In the genomic region with DNA sequence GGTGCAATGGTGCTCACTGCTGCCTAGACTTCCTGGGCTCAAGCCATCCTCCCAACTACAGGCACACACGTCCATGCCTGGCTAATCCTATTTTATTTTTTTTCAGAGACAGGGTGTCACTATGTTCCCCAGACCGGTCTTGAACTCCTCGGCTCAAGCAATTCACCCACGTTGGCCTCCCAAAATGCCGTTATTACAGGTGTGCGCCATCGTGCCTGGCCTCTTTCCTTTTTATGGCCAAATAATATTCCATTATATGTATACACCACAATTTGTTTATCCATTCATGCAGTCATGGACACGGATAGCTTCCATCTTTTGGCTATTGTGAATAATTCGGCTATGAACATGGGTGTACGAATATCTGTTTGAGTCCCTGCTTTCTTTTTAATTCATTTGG, we compare ENCODE assay signal across 11 cellular contexts. TPM values are rescaled to one million over a fixed set of nuclear protein-coding genes. Genes with fewer than 3 reads are reported as not detected.
A peak's percentile ranks its signal among the peaks of the same experiment; 100 is the strongest.
DNase-seq lines count a peak whose midpoint lies in the region; ATAC-seq and TF ChIP-seq lines count a peak whose summit lies in the region.
"Had no signal": no experiment of that assay in that cellular context is flagged by ENCODE, and none has a peak within 500 bp of the region (broad histone marks: within the 10 kb centered on the region; RNA-seq: fewer than 3 reads in every experiment).

No MANE protein-coding gene starts in this region.

- H3K27ac ChIP-seq in 22Rv1, result peak overlapping the region; percentile 91
- peak overlapping the region; percentile 37; the same call in 1 of the 2 replicates for H3K27ac ChIP-seq in HCT116 (ENCODE audit: low read depth, low read length)

- H3K79me2 ChIP-seq in HCT116 (ENCODE audit: insufficient read depth, low read length), result peaks cover 21% of the 10 kb centered on the region

- CTCF ChIA-PET in HCT116 (lab: Charles Lee), result no interaction called here

- peak overlapping the region; percentile 94 for H2AFZ ChIP-seq in HCT116 (ENCODE audit: low read depth, low read length, poor library complexity, severe bottlenecking)

- POLR2A ChIA-PET in HCT116 (lab: Charles Lee), result no interaction called here

- intact Hi-C loops in HCT116 (cut with micrococcal nuclease), result no loop called here

- H3K4me2 ChIP-seq in HCT116 (ENCODE audit: low read length), result peak overlapping the region; percentile 81

- no peak for TF ChIP-seq RAD21 in HCT116 (IDR thresholded peaks at IDR 0.05; ENCODE audit: low read depth)

- H3K36me3 ChIP-seq in HCT116 (ENCODE audit: control insufficient read depth in 1 of 2, insufficient read depth in 2 of 2, low read length in 2 of 2), result peaks cover 0 to 9% of the 10 kb centered on the region in 2 experiments; a peak in 2 of 4 replicates
- no peaks in the 10 kb centered on the region for H3K36me3 ChIP-seq in MG63
- H3K36me3 ChIP-seq: SJCRH30 had no signal

- no peaks in the 10 kb centered on the region for H3K36me3 Mint-ChIP-seq in activated naive CD8-positive, alpha-beta T cell
- H3K36me3 Mint-ChIP-seq in mesothelial cell of epicardium, result peaks cover 7% of the 10 kb centered on the region

- H3K4me3 ChIP-seq in HCT116 (replicated peaks in 1 of 2; ENCODE audit: low read depth in 1 of 2, low read length in 2 of 2), result peak overlapping the region; percentile 69 to 78
- no peak overlapping the region for H3K4me3 ChIP-seq in MG63

- no peak for DNase-seq in HCT116 (ENCODE audit: low read depth, low spot score)
- no peak for DNase-seq in mesothelial cell of epicardium (ENCODE audit: low spot score in 2 of 2, unreplicated experiment in 2 of 2)
- no peak for DNase-seq in DMS153 treated with DMSO at 0.1 percent for 48 hours (lab: John Stamatoyannopoulos, UW; ENCODE audit: unreplicated experiment)
- no peak for DNase-seq in MG63
- DNase-seq: activated effector memory CD4-positive, alpha-beta T cell treated with Interleukin-2 at 50 U/mL for 16 hours; DMS53; SJCRH30 had no signal

- H3K9me2 ChIP-seq in HCT116 (ENCODE audit: insufficient read depth), result no peaks in the 10 kb centered on the region

- no peak for TF ChIP-seq POLR2A in HCT116 (IDR thresholded peaks at IDR 0.05; ENCODE audit: borderline replicate concordance, extremely low read depth, insufficient read depth, insufficient read length)

- peaks cover 20% of the 10 kb centered on the region for H3K4me1 Mint-ChIP-seq in activated naive CD8-positive, alpha-beta T cell (ENCODE audit: low read depth)
- peaks cover 13% of the 10 kb centered on the region for H3K4me1 Mint-ChIP-seq in mesothelial cell of epicardium

- no peaks in the 10 kb centered on the region for H3K9me3 Mint-ChIP-seq in activated naive CD8-positive, alpha-beta T cell (ENCODE audit: low read depth)
- H3K9me3 Mint-ChIP-seq in mesothelial cell of epicardium, result no peaks in the 10 kb centered on the region

- no peak for ATAC-seq in HCT116
- ATAC-seq in HG03159 (IDR thresholded peaks at IDR 0.05; ENCODE audit: unreplicated experiment), result no peak
- ATAC-seq in esophagus mucosa, result no peak

- H3K27me3 Mint-ChIP-seq in activated naive CD8-positive, alpha-beta T cell, result no peaks in the 10 kb centered on the region
- H3K27me3 Mint-ChIP-seq in mesothelial cell of epicardium (ENCODE audit: low read depth), result no peaks in the 10 kb centered on the region

- H3K27ac Mint-ChIP-seq in activated naive CD8-positive, alpha-beta T cell, result peak overlapping the region; percentile 96
- H3K27ac Mint-ChIP-seq in mesothelial cell of epicardium, result peak overlapping the region; percentile 97

- RAD21 ChIA-PET in HCT116 (lab: Charles Lee; ENCODE audit: low non-redundant PET in 1 of 2, low total read pairs in 2 of 2, uncharacterized antibody in 2 of 2, unreplicated experiment in 2 of 2), result no interaction called here

- H3K4me1 ChIP-seq in HCT116 (ENCODE audit: control insufficient read depth in 1 of 2, insufficient read depth in 2 of 2, low read length in 2 of 2), result peaks cover 4 to 27% of the 10 kb centered on the region in 2 experiments; a peak in 3 of 4 replicates
- H3K4me1 ChIP-seq: SJCRH30 had no signal

- no peak for TF ChIP-seq CTCF in 22Rv1 (IDR thresholded peaks at IDR 0.05)
- TF ChIP-seq CTCF in HCT116 (IDR thresholded peaks at IDR 0.05 in 2 of 3, conservative IDR thresholded peaks at IDR 0.05 in 1 of 3; ENCODE audit: borderline replicate concordance in 1 of 3, insufficient read depth in 1 of 3, low read depth in 2 of 3, low read length in 2 of 3), result no peak
- TF ChIP-seq CTCF in mesothelial cell of epicardium (IDR thresholded peaks at IDR 0.05; ENCODE audit: unreplicated experiment), result no peak

- H3K9me3 ChIP-seq in HCT116 (ENCODE audit: control insufficient read depth in 1 of 2, insufficient read depth in 1 of 2, low read depth in 1 of 2, low read length in 2 of 2) (no peaks in the 10 kb centered on the region), MG63 (no peaks in the 10 kb centered on the region)
- H3K9me3 ChIP-seq: SJCRH30 had no signal

- no peaks in the 10 kb centered on the region for H3K27me3 ChIP-seq in HCT116 (ENCODE audit: insufficient read depth, low read length)
- H3K27me3 ChIP-seq in MG63, result no peaks in the 10 kb centered on the region
- H3K27me3 ChIP-seq: SJCRH30 had no signal

- H3K4me3 Mint-ChIP-seq in activated naive CD8-positive, alpha-beta T cell, result peak overlapping the region; percentile 98
- peak overlapping the region; percentile 94 for H3K4me3 Mint-ChIP-seq in mesothelial cell of epicardium

- BruUV-seq in HCT116 (replicated peaks; lab: Mats Ljungman, UMichigan), result no TSS peak

- H3K9ac ChIP-seq in HCT116 (ENCODE audit: low read length), result peak overlapping the region; percentile 77

- no peaks in the 10 kb centered on the region for H4K20me1 ChIP-seq in HCT116 (ENCODE audit: insufficient read depth)

TF ChIP-seq in HCT116, 20 proteins besides CTCF, POLR2A, EP300 and RAD21:
- TF ChIP-seq SIN3A (IDR thresholded peaks at IDR 0.05; ENCODE audit: low read depth), result no peak
- no peak for TF ChIP-seq FOSL1 (IDR thresholded peaks at IDR 0.05; ENCODE audit: low read depth)
- no peak for TF ChIP-seq POLR2AphosphoS5 (IDR thresholded peaks at IDR 0.05; ENCODE audit: low read depth, low read length)
- no peak for TF ChIP-seq EGR1 (IDR thresholded peaks at IDR 0.05; ENCODE audit: low read depth)
- no peak for TF ChIP-seq YY1 (IDR thresholded peaks at IDR 0.05; ENCODE audit: extremely low read depth, insufficient replicate concordance, low read depth, low read length)
- TF ChIP-seq, protein P1, sequence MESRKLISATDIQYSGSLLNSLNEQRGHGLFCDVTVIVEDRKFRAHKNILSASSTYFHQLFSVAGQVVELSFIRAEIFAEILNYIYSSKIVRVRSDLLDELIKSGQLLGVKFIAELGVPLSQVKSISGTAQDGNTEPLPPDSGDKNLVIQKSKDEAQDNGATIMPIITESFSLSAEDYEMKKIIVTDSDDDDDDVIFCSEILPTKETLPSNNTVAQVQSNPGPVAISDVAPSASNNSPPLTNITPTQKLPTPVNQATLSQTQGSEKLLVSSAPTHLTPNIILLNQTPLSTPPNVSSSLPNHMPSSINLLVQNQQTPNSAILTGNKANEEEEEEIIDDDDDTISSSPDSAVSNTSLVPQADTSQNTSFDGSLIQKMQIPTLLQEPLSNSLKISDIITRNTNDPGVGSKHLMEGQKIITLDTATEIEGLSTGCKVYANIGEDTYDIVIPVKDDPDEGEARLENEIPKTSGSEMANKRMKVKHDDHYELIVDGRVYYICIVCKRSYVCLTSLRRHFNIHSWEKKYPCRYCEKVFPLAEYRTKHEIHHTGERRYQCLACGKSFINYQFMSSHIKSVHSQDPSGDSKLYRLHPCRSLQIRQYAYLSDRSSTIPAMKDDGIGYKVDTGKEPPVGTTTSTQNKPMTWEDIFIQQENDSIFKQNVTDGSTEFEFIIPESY (IDR thresholded peaks at IDR 0.05; ENCODE audit: extremely low read depth, insufficient replicate concordance, low read length), result no peak
- TF ChIP-seq ZNF274 (IDR thresholded peaks at IDR 0.05; ENCODE audit: low read depth, low read length), result no peak
- no peak for TF ChIP-seq TCF7L2 (IDR thresholded peaks at IDR 0.05; ENCODE audit: borderline replicate concordance, extremely low read depth, insufficient read depth, insufficient read length)
- TF ChIP-seq ELF1 (IDR thresholded peaks at IDR 0.05; ENCODE audit: borderline replicate concordance, low read depth), result no peak
- TF ChIP-seq SP1 (IDR thresholded peaks at IDR 0.05; ENCODE audit: low read depth), result no peak
- TF ChIP-seq EZH2phosphoT487 (IDR thresholded peaks at IDR 0.05; ENCODE audit: borderline replicate concordance), result no peak
- no peak for TF ChIP-seq CBX3 (IDR thresholded peaks at IDR 0.05; ENCODE audit: low read depth)
- TF ChIP-seq, protein P2, sequence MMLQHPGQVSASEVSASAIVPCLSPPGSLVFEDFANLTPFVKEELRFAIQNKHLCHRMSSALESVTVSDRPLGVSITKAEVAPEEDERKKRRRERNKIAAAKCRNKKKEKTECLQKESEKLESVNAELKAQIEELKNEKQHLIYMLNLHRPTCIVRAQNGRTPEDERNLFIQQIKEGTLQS (IDR thresholded peaks at IDR 0.05), result no peak
- TF ChIP-seq EZH2 (IDR thresholded peaks at IDR 0.05), result no peak
- TF ChIP-seq, protein P3, sequence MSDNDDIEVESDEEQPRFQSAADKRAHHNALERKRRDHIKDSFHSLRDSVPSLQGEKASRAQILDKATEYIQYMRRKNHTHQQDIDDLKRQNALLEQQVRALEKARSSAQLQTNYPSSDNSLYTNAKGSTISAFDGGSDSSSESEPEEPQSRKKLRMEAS (IDR thresholded peaks at IDR 0.05), result no peak
- no peak for TF ChIP-seq ZFX (IDR thresholded peaks at IDR 0.05)
- TF ChIP-seq CEBPB (IDR thresholded peaks at IDR 0.05; ENCODE audit: low read depth), result no peak
- no peak for TF ChIP-seq SRF (IDR thresholded peaks at IDR 0.05; ENCODE audit: low read depth)

RNA-seq across cellular contexts. Expression of a gene that starts 1.0 kb away (rescaled TPM):
- total RNA-seq in HCT116 (2021; ENCODE audit: unreplicated experiment), result 36.2 TPM
- polyA plus RNA-seq in HCT116 (2012), result 14.6 and 16.4 TPM in 2 replicates
- 32.3 to 33.5 TPM (median 32.9 TPM) in 3 replicates for total RNA-seq in mesothelial cell of epicardium
- total RNA-seq in esophagus mucosa, result 14.7 TPM
- 13.5 and 14.6 TPM in 2 replicates for total RNA-seq in MG63 (2014; rRNA removed; shearing (Covaris generic); ENCODE audit: low replicate concordance)

RNA-seq across cellular contexts. Expression of a gene that starts 5.7 kb away (rescaled TPM):
- total RNA-seq in HCT116 (2021; ENCODE audit: unreplicated experiment), result 0.37 TPM
- polyA plus RNA-seq in HCT116 (2012), result not detected in 2 replicates
- total RNA-seq in mesothelial cell of epicardium, result not detected in 3 replicates
- total RNA-seq in esophagus mucosa, result 0.12 TPM
- total RNA-seq in MG63 (2014; rRNA removed; shearing (Covaris generic); ENCODE audit: low replicate concordance), result not detected in 2 replicates

RNA-seq across cellular contexts. Expression of a gene that starts 22.9 kb away (rescaled TPM):
- total RNA-seq in HCT116 (2021; ENCODE audit: unreplicated experiment), result 0.44 TPM
- polyA plus RNA-seq in HCT116 (2012), result 0.08 TPM in 1 of 2 replicates, not detected in the other
- total RNA-seq in mesothelial cell of epicardium, result 22.4 to 25.0 TPM (median 23.1 TPM) in 3 replicates
- 0.12 TPM for total RNA-seq in esophagus mucosa
- not detected in 2 replicates for total RNA-seq in MG63 (2014; rRNA removed; shearing (Covaris generic); ENCODE audit: low replicate concordance)
- total RNA-seq: SJCRH30 had no signal

RNA-seq across cellular contexts. Expression of a gene that starts 58.8 kb away (rescaled TPM):
- total RNA-seq in HCT116 (2021; ENCODE audit: unreplicated experiment) (4.1 TPM), mesothelial cell of epicardium (12.0 to 13.9 TPM (median 13.5 TPM) in 3 replicates), esophagus mucosa (2.1 TPM)
- polyA plus RNA-seq in HCT116 (2012), result 1.0 and 3.4 TPM in 2 replicates
- not detected in 2 replicates for total RNA-seq in MG63 (2014; rRNA removed; shearing (Covaris generic); ENCODE audit: low replicate concordance)
- total RNA-seq: SJCRH30 had no signal

Comparison
In these comparisons a context has a peak if more than half of its experiments do, and no peak if none do; other contexts are left out.
1. RNA of a gene that starts 22.9 kb away (total RNA-seq): 22.4 to 25.0 TPM in mesothelial cell of epicardium; 0.44 TPM in HCT116 (single experiment), 0.12 TPM in esophagus mucosa (single experiment) and not detected in MG63; every median in the first group is over 10 times any median in the second.